Comparison of ENCODE assay signal across 12 cellular contexts in the genomic region with DNA sequence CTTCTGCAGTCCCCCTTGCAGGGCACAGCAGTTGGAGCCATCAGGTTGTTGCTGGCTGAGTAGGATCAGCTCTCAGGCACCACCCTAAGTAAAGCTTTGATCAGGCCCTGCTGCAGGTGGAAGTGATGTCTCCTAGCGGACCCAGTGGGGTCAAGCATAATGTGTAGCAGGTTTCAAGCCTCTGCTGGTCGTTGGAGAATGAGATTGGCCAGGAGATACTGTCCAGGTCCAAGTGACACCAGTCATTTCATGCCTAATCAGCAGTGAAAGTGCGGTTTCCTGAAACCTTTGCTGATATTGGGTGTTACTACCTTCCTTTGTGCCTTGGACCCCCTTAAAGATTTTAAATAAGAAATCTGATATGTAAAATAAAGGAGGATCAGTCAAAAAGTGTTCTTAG.
DNase-seq lines count a peak whose midpoint lies in the region; ATAC-seq, FAIRE-seq and TF ChIP-seq lines count a peak whose summit lies in the region.
"Had no signal": no experiment of that assay in that cellular context is flagged by ENCODE, and none has a peak within 500 bp of the region (broad histone marks: within the 10 kb centered on the region; RNA-seq: fewer than 3 reads in every experiment).

No MANE protein-coding gene starts in this region.

- H3K4me3 Mint-ChIP-seq in natural killer cell: peak overlapping the region; percentile 38

- H3K9me3 Mint-ChIP-seq in activated naive CD4-positive, alpha-beta T cell treated with anti-CD3 and anti-CD28 coated beads, Interleukin-2, amount 50 U/mL, for 72 hours: no peaks in the 10 kb centered on the region
- H3K9me3 Mint-ChIP-seq in natural killer cell: no peaks in the 10 kb centered on the region

- H3K4me3 ChIP-seq in GM06990 (replicated peaks; ENCODE audit: low read depth, low read length): no peak overlapping the region
- H3K4me3 ChIP-seq: gastrocnemius medialis, left ventricle myocardium inferior had no signal

- DNase-seq in GM06990 (ENCODE audit: extremely low read depth, insufficient read length) (no peak), natural killer cell (no peak), EL (no peak), urothelium cell line (ENCODE audit: low spot score) (no peak)
- DNase-seq in activated naive CD4-positive, alpha-beta T cell treated with anti-CD3 and anti-CD28 coated beads, Interleukin-2, amount 50 U/mL, for 72 hours (ENCODE audit: low spot score in 2 of 2): no peak
- DNase-seq in activated effector memory CD4-positive, alpha-beta T cell treated with Interleukin-2 at 50 U/mL for 16 hours: no peak
- DNase-seq: left ventricle myocardium inferior, NCI-H1417, trophoblast cell had no signal

- no peaks in the 10 kb centered on the region for H3K27me3 ChIP-seq in GM06990 (replicated peaks; ENCODE audit: control insufficient read depth, insufficient read depth, low read length)
- H3K27me3 ChIP-seq: gastrocnemius medialis had no signal

- H3K36me3 Mint-ChIP-seq in activated naive CD4-positive, alpha-beta T cell treated with anti-CD3 and anti-CD28 coated beads, Interleukin-2, amount 50 U/mL, for 72 hours: peaks cover 3 to 59% of the 10 kb centered on the region in 2 donors
- H3K36me3 Mint-ChIP-seq in natural killer cell: no peaks in the 10 kb centered on the region

- peak overlapping the region; percentile 84 to 98 for H3K27ac Mint-ChIP-seq in activated naive CD4-positive, alpha-beta T cell treated with anti-CD3 and anti-CD28 coated beads, Interleukin-2, amount 50 U/mL, for 72 hours
- H3K27ac Mint-ChIP-seq in natural killer cell: peak overlapping the region; percentile 33 to 53

- TF ChIP-seq CTCF in GM06990 (IDR thresholded peaks at IDR 0.05; ENCODE audit: insufficient read depth, low read length, poor library complexity, severe bottlenecking): peak; percentile 28
- no peak for TF ChIP-seq CTCF in natural killer cell (IDR thresholded peaks at IDR 0.05)

- intact Hi-C loops in natural killer cell (cut with micrococcal nuclease): loop anchor here (5.0 kb wide), 1 partner anchor 33 kb away; no protein-coding TSS in a partner anchor

- ATAC-seq in GM21360 (IDR thresholded peaks at IDR 0.05; ENCODE audit: unreplicated experiment) (peak; percentile 60), natural killer cell (no peak), HG03097 (IDR thresholded peaks at IDR 0.05; ENCODE audit: low FRiP score, unreplicated experiment) (no peak)
- ATAC-seq in activated naive CD4-positive, alpha-beta T cell treated with anti-CD3 and anti-CD28 coated beads, Interleukin-2, amount 50 U/mL, for 72 hours: no peak
- ATAC-seq: gastrocnemius medialis had no signal

- peaks cover 4% of the 10 kb centered on the region for H3K36me3 ChIP-seq in GM06990 (ENCODE audit: control insufficient read depth, insufficient read depth, low read length)
- H3K36me3 ChIP-seq: gastrocnemius medialis, left ventricle myocardium inferior had no signal

- H3K4me1 Mint-ChIP-seq in natural killer cell: peaks cover 77 to 81% of the 10 kb centered on the region in 2 donors

- no peaks in the 10 kb centered on the region for H3K27me3 Mint-ChIP-seq in natural killer cell (ENCODE audit: low read depth in 2 of 2)

- no peak for FAIRE-seq in urothelium cell line (lab: Jason Lieb, UNC)
